In the genomic region with DNA sequence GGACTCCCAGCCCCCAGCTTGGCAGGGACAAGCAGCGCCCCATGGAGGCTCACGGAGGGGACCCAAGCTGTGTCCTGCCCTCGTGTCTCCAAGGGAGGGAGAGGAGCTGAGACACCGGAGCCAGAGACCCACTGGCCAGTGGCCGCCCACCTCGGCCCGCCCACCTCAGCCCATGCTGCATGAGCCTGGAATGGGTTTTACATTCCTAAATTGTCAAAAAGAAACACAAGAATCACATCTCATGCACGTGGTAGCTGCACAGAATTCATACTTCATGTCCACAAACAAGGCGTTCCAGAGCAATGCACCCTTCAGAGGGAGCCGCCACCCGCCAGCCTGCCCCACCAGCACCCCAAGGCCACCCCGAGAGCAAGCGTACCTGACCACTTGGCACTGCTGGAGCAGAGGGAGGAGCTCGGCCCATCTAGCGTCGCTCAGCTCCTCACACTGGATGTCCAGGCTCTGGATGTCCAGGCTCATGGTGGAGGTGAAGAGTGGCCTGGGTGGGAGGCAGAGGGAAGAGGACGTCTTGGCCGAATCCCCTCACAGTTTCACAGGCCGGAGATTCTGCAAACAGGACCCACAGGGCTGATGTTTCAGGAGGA, we compare ENCODE assay signal across 18 cellular contexts. TPM values are rescaled to one million over a fixed set of nuclear protein-coding genes. Genes with fewer than 3 reads are reported as not detected.
DNase-seq lines count a peak whose midpoint lies in the region; ATAC-seq and TF ChIP-seq lines count a peak whose summit lies in the region.
"Had no signal": no experiment of that assay in that cellular context is flagged by ENCODE, and none has a peak within 500 bp of the region (broad histone marks: within the 10 kb centered on the region; RNA-seq: fewer than 3 reads in every experiment).

No MANE protein-coding gene starts in this region.

- intact Hi-C loops in CD4-positive, alpha-beta T cell (cut with DNase I, micrococcal nuclease), result loop anchor here in 1 of 2 experiments (10.0 kb wide), 1 partner anchor 47 kb away; the partner anchor contains the start of gene PTDSS2

- H3K4me3 ChIP-seq in HL-60 (replicated peaks; ENCODE audit: insufficient read depth, low read length) (peak overlapping the region; percentile 34), right atrium auricular region (no peak overlapping the region)
- H3K4me3 ChIP-seq: adrenal gland, Peyer's patch had no signal

- TF ChIP-seq CTCF in CD4-positive, alpha-beta T cell (IDR thresholded peaks at IDR 0.05), result no peak
- no peak for TF ChIP-seq CTCF in HL-60 (IDR thresholded peaks at IDR 0.05; ENCODE audit: insufficient read depth, low read length)
- TF ChIP-seq CTCF in right atrium auricular region (IDR thresholded peaks at IDR 0.05), result no peak

- H3K27ac ChIP-seq in CD4-positive, alpha-beta T cell (ENCODE audit: low read depth, low read length), result no peak overlapping the region
- H3K27ac ChIP-seq in HL-60 (replicated peaks) (peak overlapping the region; percentile 100), right atrium auricular region (peak overlapping the region; percentile 100)

- no peaks in the 10 kb centered on the region for H3K9me3 Mint-ChIP-seq in CD4-positive, alpha-beta T cell
- H3K9me3 Mint-ChIP-seq: activated T-cell treated with anti-CD3 and anti-CD28 coated beads, Interleukin-2, amount 50 U/mL, for 4 hours; T-cell had no signal

- H3K27ac Mint-ChIP-seq in CD4-positive, alpha-beta T cell, result no peak overlapping the region

- DNase-seq in CD4-positive, alpha-beta T cell, result no peak
- DNase-seq in HL-60 (ENCODE audit: low read depth in 1 of 2, low spot score in 1 of 2) (no peak), right atrium auricular region (ENCODE audit: low spot score) (no peak), kidney tubule cell (ENCODE audit: low spot score) (no peak), H4 (ENCODE audit: low spot score) (no peak)
- DNase-seq: activated CD4-positive, CD25-positive, alpha-beta regulatory T cell treated with anti-CD3 and anti-CD28 coated beads, Interleukin-2, amount 50 U/mL, for 72 hours; activated T-cell treated with anti-CD3 and anti-CD28 coated beads, Interleukin-2, amount 50 U/mL, for 4 hours; cortex of kidney; GOT3; naive thymus-derived CD4-positive, alpha-beta T cell; NCI-H748 treated with DMSO at 0.1 percent for 48 hours; stimulated activated CD4-positive, alpha-beta T cell treated with anti-CD3 and anti-CD28 coated beads, Interleukin-1b, Interleukin-23, amount 100 ng/mL, for 48 hours; T-cell; trophoblast cell had no signal

- no peak for ATAC-seq in CD4-positive, alpha-beta T cell (ENCODE audit: poor library complexity)
- ATAC-seq in GM18858 (IDR thresholded peaks at IDR 0.05; ENCODE audit: unreplicated experiment), result no peak
- ATAC-seq: activated T-cell treated with anti-CD3 and anti-CD28 coated beads, Interleukin-2, amount 50 U/mL, for 4 hours; naive thymus-derived CD4-positive, alpha-beta T cell; T-cell had no signal

- CTCF ChIA-PET in CD4-positive, alpha-beta T cell (lab: Charles Lee), result no interaction called here

- peaks cover 24% of the 10 kb centered on the region for H3K4me1 Mint-ChIP-seq in CD4-positive, alpha-beta T cell (ENCODE audit: low read depth)

- peaks cover 0 to 65% of the 10 kb centered on the region in 2 donors for H3K4me1 ChIP-seq in right atrium auricular region

- H3K36me3 ChIP-seq in right atrium auricular region, result peaks cover 52% of the 10 kb centered on the region

- no peaks in the 10 kb centered on the region for H3K9me3 ChIP-seq in CD4-positive, alpha-beta T cell (ENCODE audit: control insufficient read depth, low read length)
- no peaks in the 10 kb centered on the region for H3K9me3 ChIP-seq in right atrium auricular region
- H3K9me3 ChIP-seq: adrenal gland; BLaER1 treated with 17β-estradiol and CSF1 and Interleukin-3, amounts not matched to agents 10 nM and 100 nM; Peyer's patch had no signal

- peak overlapping the region; percentile 15 for H3K4me3 Mint-ChIP-seq in CD4-positive, alpha-beta T cell
- H3K4me3 Mint-ChIP-seq: activated T-cell treated with anti-CD3 and anti-CD28 coated beads, Interleukin-2, amount 50 U/mL, for 4 hours had no signal

- peaks cover 4% of the 10 kb centered on the region for H3K27me3 Mint-ChIP-seq in CD4-positive, alpha-beta T cell
- H3K27me3 Mint-ChIP-seq: naive thymus-derived CD4-positive, alpha-beta T cell; T-cell had no signal

- POLR2A ChIA-PET in CD4-positive, alpha-beta T cell (lab: Charles Lee), result interaction anchor here (1.0 to 1.2 kb wide), 2 partner anchors 294 to 318 kb away, joined by 3 read pairs; partner anchors contain the start of genes BET1L and RIC8A

- H3K27me3 ChIP-seq in CD4-positive, alpha-beta T cell (ENCODE audit: control insufficient read depth, insufficient read depth, low read length), result no peaks in the 10 kb centered on the region
- H3K27me3 ChIP-seq in HL-60 (ENCODE audit: insufficient read depth, poor library complexity, severe bottlenecking), result no peaks in the 10 kb centered on the region
- no peaks in the 10 kb centered on the region for H3K27me3 ChIP-seq in right atrium auricular region
- H3K27me3 ChIP-seq: adrenal gland, Peyer's patch had no signal

- H3K36me3 Mint-ChIP-seq in CD4-positive, alpha-beta T cell (ENCODE audit: low read depth), result peaks cover 31% of the 10 kb centered on the region

RNA-seq across cellular contexts. Expression of gene RNH1, which starts 5.3 kb away (rescaled TPM):
- 100 to 1,000 TPM; 131 to 132 TPM for total RNA-seq in CD4-positive, alpha-beta T cell
- 100 to 1,000 TPM; 185 to 248 TPM for total RNA-seq in right atrium auricular region
- 150 and 205 TPM in 2 replicates for total RNA-seq in H4 (2014; rRNA removed; shearing (Covaris generic))

RNA-seq across cellular contexts. Expression of gene HRAS, which starts 33.6 kb away (rescaled TPM):
- 10 to 100 TPM; 23.7 to 23.9 TPM for total RNA-seq in CD4-positive, alpha-beta T cell
- total RNA-seq in right atrium auricular region, result 10 to 100 TPM; 31.7 to 48.1 TPM
- total RNA-seq in H4 (2014; rRNA removed; shearing (Covaris generic)), result 64.1 and 76.1 TPM in 2 replicates

RNA-seq across cellular contexts. Expression of gene LRRC56, which starts 35.5 kb away (rescaled TPM):
- total RNA-seq in CD4-positive, alpha-beta T cell, result 1 to 10 TPM; 2.4 TPM
- total RNA-seq in right atrium auricular region, result under 1 TPM; 0.12 to 0.15 TPM
- total RNA-seq in H4 (2014; rRNA removed; shearing (Covaris generic)), result 0.18 and 0.19 TPM in 2 replicates

RNA-seq across cellular contexts. Expression of gene PTDSS2, which starts 51.7 kb away (rescaled TPM):
- total RNA-seq in CD4-positive, alpha-beta T cell, result 10 to 100 TPM; 15.2 to 18.4 TPM
- total RNA-seq in right atrium auricular region, result 10 to 100 TPM; 26.8 to 32.5 TPM
- 15.0 and 26.7 TPM in 2 replicates for total RNA-seq in H4 (2014; rRNA removed; shearing (Covaris generic))

RNA-seq across cellular contexts. Expression of gene LMNTD2, which starts 58.8 kb away (rescaled TPM):
- 10 to 100 TPM in 1 of 2 experiments, 1 to 10 TPM in 1; 8.2 to 10.3 TPM for total RNA-seq in CD4-positive, alpha-beta T cell
- total RNA-seq in right atrium auricular region, result under 1 TPM; 0.33 to 0.86 TPM
- total RNA-seq in H4 (2014; rRNA removed; shearing (Covaris generic)), result 1.4 and 2.6 TPM in 2 replicates
